9 cellular contexts compared by ENCODE assay signal in the genomic region with DNA sequence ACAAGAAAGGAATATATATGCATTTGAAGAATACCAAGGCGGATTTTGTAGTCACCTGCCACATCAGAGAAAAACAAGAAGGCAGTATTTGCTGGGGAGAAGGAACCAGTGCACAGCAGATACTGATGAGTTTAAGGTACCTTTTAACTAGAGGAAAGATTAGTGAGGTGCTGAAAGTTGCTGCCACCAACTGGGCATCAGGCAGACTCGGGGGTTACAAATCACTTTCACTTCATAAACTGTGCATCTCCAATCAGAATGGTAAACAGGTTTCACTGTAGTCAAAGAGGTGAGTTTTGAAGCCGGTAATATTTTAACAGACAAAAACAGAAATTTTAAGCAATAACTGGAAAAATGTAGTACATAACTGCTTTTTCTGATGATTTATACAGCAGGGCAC. TPM values are rescaled to one million over a fixed set of nuclear protein-coding genes. Genes with fewer than 3 reads are reported as not detected.
A peak's percentile ranks its signal among the peaks of the same experiment; 100 is the strongest.
DNase-seq lines count a peak whose midpoint lies in the region; ATAC-seq, FAIRE-seq and TF ChIP-seq lines count a peak whose summit lies in the region.
"Had no signal": no experiment of that assay in that cellular context is flagged by ENCODE, and none has a peak within 500 bp of the region (broad histone marks: within the 10 kb centered on the region; RNA-seq: fewer than 3 reads in every experiment).

No MANE protein-coding gene starts in this region.

- H3K36me3 ChIP-seq in GM06990 (ENCODE audit: control insufficient read depth, insufficient read depth, low read length) = no peaks in the 10 kb centered on the region
- no peaks in the 10 kb centered on the region for H3K36me3 ChIP-seq in K562 (ENCODE audit: control insufficient read depth, insufficient read depth, low read length)

- TF ChIP-seq CTCF in GM06990 (IDR thresholded peaks at IDR 0.05; ENCODE audit: insufficient read depth, low read length, poor library complexity, severe bottlenecking) = peak; percentile 58
- peak in 1 of 3 experiments; percentile 54; a peak in 2 of 6 replicates for TF ChIP-seq CTCF in K562 (IDR thresholded peaks at IDR 0.05 in 2 of 3, conservative IDR thresholded peaks at IDR 0.05 in 1 of 3; ENCODE audit: insufficient read depth in 2 of 3, low read depth in 1 of 3, low read length in 3 of 3)
- no peak for TF ChIP-seq CTCF in nephron (IDR thresholded peaks at IDR 0.05; ENCODE audit: unreplicated experiment in 3 of 3)

- intact Hi-C loops in K562 (cut with micrococcal nuclease) = loop anchor here (1.0 kb wide), 1 partner anchor 283 kb away; no protein-coding TSS in a partner anchor

- no peak for DNase-seq in GM06990 (ENCODE audit: extremely low read depth, insufficient read length)
- DNase-seq in KBM-7 = peak; percentile 6
- peak in 1 of 4 experiments; percentile 16 for DNase-seq in K562 (ENCODE audit: extremely low read depth in 1 of 4, low spot score in 3 of 4)
- DNase-seq in stimulated activated CD8-positive, alpha-beta memory T cell treated with anti-CD3 and anti-CD28 coated beads, Interleukin-4, amount 100 ng/mL, for 48 hours = no peak
- no peak for DNase-seq in activated naive CD4-positive, alpha-beta T cell treated with anti-CD3 and anti-CD28 coated beads, Interleukin-2, amount 50 U/mL, for 72 hours (ENCODE audit: low spot score in 2 of 2)
- DNase-seq in occipital lobe (lab: John Stamatoyannopoulos, UW) = no peak
- no peak for DNase-seq in GDM1 (lab: John Stamatoyannopoulos, UW)

- H3K36me3 Mint-ChIP-seq in nephron (ENCODE audit: low read depth) = peaks cover 14% of the 10 kb centered on the region
- H3K36me3 Mint-ChIP-seq in activated naive CD4-positive, alpha-beta T cell treated with anti-CD3 and anti-CD28 coated beads, Interleukin-2, amount 50 U/mL, for 72 hours = no peaks in the 10 kb centered on the region

- no peaks in the 10 kb centered on the region; a peak in 1 of 5 replicates for H3K4me1 ChIP-seq in K562 (replicated peaks in 1 of 2; ENCODE audit: control insufficient read depth in 2 of 2, insufficient read depth in 2 of 2, low read length in 2 of 2)

- peak overlapping the region in 1 of 3 experiments; percentile 23 for H3K27ac Mint-ChIP-seq in nephron
- no peak overlapping the region for H3K27ac Mint-ChIP-seq in activated naive CD4-positive, alpha-beta T cell treated with anti-CD3 and anti-CD28 coated beads, Interleukin-2, amount 50 U/mL, for 72 hours

- no peak overlapping the region for H3K9ac ChIP-seq in K562 (ENCODE audit: insufficient read depth in 1 of 2, low read depth in 2 of 2, low read length in 2 of 2)

- TF ChIP-seq POLR2A in K562 (conservative IDR thresholded peaks at IDR 0.05) = no peak

- ATAC-seq in K562 = peak; percentile 44; the same call in 1 of the 3 replicates
- ATAC-seq in activated naive CD4-positive, alpha-beta T cell treated with anti-CD3 and anti-CD28 coated beads, Interleukin-2, amount 50 U/mL, for 72 hours = no peak
- ATAC-seq: esophagus mucosa had no signal

- H3K27me3 Mint-ChIP-seq in nephron (ENCODE audit: low read depth) = no peaks in the 10 kb centered on the region

- no peak for TF ChIP-seq EP300 in K562 (IDR thresholded peaks at IDR 0.05; ENCODE audit: low read length)

- H3K27me3 ChIP-seq in GM06990 (replicated peaks; ENCODE audit: control insufficient read depth, insufficient read depth, low read length) (no peaks in the 10 kb centered on the region), K562 (ENCODE audit: control insufficient read depth in 2 of 2, insufficient read depth in 2 of 2, low read length in 2 of 2) (no peaks in the 10 kb centered on the region)

- no peak overlapping the region for H3K4me3 ChIP-seq in GM06990 (replicated peaks; ENCODE audit: low read depth, low read length)
- H3K4me3 ChIP-seq in K562 = no peak overlapping the region

- 33% methylated on average over 3 of the region's 3 CpGs for WGBS in K562 (ENCODE audit: insufficient coverage, low coverage, missing lambda C conversion rate)

- H3K4me1 Mint-ChIP-seq in nephron = peaks cover 27% of the 10 kb centered on the region

- CTCF ChIA-PET in K562 (lab: Yijun Ruan, JAX; ENCODE audit: low intra/inter-chr PET ratio) = interaction anchor here (0.6 kb wide), 1 partner anchor 284 kb away, joined by 3 read pairs; no protein-coding TSS in a partner anchor

- no peaks in the 10 kb centered on the region for H4K20me1 ChIP-seq in K562 (replicated peaks; ENCODE audit: control insufficient read depth, insufficient read depth, low read length)

- no peaks in the 10 kb centered on the region for H3K9me3 Mint-ChIP-seq in nephron
- no peaks in the 10 kb centered on the region for H3K9me3 Mint-ChIP-seq in activated naive CD4-positive, alpha-beta T cell treated with anti-CD3 and anti-CD28 coated beads, Interleukin-2, amount 50 U/mL, for 72 hours

- H3K4me3 Mint-ChIP-seq in nephron = peak overlapping the region; percentile 7 to 90 (median 41)

- no peaks in the 10 kb centered on the region for H3K79me2 ChIP-seq in K562 (ENCODE audit: control insufficient read depth, insufficient read depth, low read length)

- H2AFZ ChIP-seq in K562 (ENCODE audit: low read depth, low read length) = no peak overlapping the region

- POLR2A ChIA-PET in K562 (lab: Yijun Ruan, JAX) = no interaction called here

- in situ Hi-C loops in KBM-7 (cut with MboI; ENCODE audit: low pct_unique_long_range_greater_than_20kb, low sequenced_read_pairs) = no loop called here
- in situ Hi-C loops in K562 (cut with MboI) = no loop called here

- no peaks in the 10 kb centered on the region for H3K9me1 ChIP-seq in K562 (ENCODE audit: control insufficient read depth, insufficient read depth, low read length)

- no TSS peak for BruUV-seq in K562 (replicated peaks; lab: Mats Ljungman, UMichigan)

- no peak overlapping the region for H3K27ac ChIP-seq in K562 (ENCODE audit: extremely low read depth, low read depth, low read length)

- H3K9me3 ChIP-seq in K562 (replicated peaks; ENCODE audit: control insufficient read depth, insufficient read depth, low read depth, low read length) = no peaks in the 10 kb centered on the region

- no peak for FAIRE-seq in K562 (lab: Jason Lieb, UNC)

- peak; percentile 50 to 58 for TF ChIP-seq RAD21 in K562 (CRISPR knock-in tag; conservative IDR thresholded peaks at IDR 0.05 in 1 of 2, IDR thresholded peaks at IDR 0.05 in 1 of 2)

- H3K4me2 ChIP-seq in K562 (ENCODE audit: insufficient read depth, low read length) = no peak overlapping the region

TF ChIP-seq in K562, 482 proteins besides CTCF, POLR2A, EP300 and RAD21:
- TF ChIP-seq PCBP1 (IDR thresholded peaks at IDR 0.05; ENCODE audit: low read depth, low read length, poor library complexity, severe bottlenecking) = no peak
- TF ChIP-seq, protein P1, sequence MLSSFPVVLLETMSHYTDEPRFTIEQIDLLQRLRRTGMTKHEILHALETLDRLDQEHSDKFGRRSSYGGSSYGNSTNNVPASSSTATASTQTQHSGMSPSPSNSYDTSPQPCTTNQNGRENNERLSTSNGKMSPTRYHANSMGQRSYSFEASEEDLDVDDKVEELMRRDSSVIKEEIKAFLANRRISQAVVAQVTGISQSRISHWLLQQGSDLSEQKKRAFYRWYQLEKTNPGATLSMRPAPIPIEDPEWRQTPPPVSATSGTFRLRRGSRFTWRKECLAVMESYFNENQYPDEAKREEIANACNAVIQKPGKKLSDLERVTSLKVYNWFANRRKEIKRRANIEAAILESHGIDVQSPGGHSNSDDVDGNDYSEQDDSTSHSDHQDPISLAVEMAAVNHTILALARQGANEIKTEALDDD (IDR thresholded peaks at IDR 0.05) = peak; percentile 47; the same call in 1 of the 2 replicates
- TF ChIP-seq KAT2B (IDR thresholded peaks at IDR 0.05; ENCODE audit: low read depth, low read length) = no peak
- TF ChIP-seq MEIS2 (IDR thresholded peaks at IDR 0.05; ENCODE audit: partially characterized antibody) = peak; percentile 30
- TF ChIP-seq, protein P2, sequence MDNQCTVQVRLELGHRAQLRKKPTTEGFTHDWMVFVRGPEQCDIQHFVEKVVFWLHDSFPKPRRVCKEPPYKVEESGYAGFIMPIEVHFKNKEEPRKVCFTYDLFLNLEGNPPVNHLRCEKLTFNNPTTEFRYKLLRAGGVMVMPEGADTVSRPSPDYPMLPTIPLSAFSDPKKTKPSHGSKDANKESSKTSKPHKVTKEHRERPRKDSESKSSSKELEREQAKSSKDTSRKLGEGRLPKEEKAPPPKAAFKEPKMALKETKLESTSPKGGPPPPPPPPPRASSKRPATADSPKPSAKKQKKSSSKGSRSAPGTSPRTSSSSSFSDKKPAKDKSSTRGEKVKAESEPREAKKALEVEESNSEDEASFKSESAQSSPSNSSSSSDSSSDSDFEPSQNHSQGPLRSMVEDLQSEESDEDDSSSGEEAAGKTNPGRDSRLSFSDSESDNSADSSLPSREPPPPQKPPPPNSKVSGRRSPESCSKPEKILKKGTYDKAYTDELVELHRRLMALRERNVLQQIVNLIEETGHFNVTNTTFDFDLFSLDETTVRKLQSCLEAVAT (IDR thresholded peaks at IDR 0.05) = no peak

RNA-seq across cellular contexts. Expression of a gene that starts 4.1 kb away (rescaled TPM):
- total RNA-seq in K562 (2011; cell fraction: chromatin; rRNA removed; ENCODE audit: low replicate concordance) = 1.00 and 3.4 TPM in 2 replicates
- total RNA-seq in K562 (2011; cell fraction: nucleolus; rRNA removed) = 0.50 and 0.79 TPM in 2 replicates
- total RNA-seq in K562 (2011; cell fraction: nucleoplasm; rRNA removed) = 1.3 and 2.4 TPM in 2 replicates
- total RNA-seq in K562 (2014; rRNA removed) = 0.41 TPM in 2 replicates
- 0.89 and 1.2 TPM in 2 replicates for total RNA-seq in K562 (2014; rRNA removed; fragmentation: Illumina TruSeq; extraction: Trizol)
- 0.83 and 1.1 TPM in 2 replicates for total RNA-seq in K562 (2015; rRNA removed; fragmentation: Illumina TruSeq; extraction: Trizol)
- 0.86 and 1.0 TPM in 2 replicates for total RNA-seq in K562 (2021)
- polyA plus RNA-seq in K562 (2011; rRNA removed) = 0.31 and 0.77 TPM in 2 replicates
- polyA plus RNA-seq in K562 (2011; cell fraction: cytosol; rRNA removed) = 0.12 and 0.59 TPM in 2 replicates
- polyA plus RNA-seq in K562 (2011; cell fraction: nucleus; rRNA removed) = 0.98 and 2.2 TPM in 2 replicates
- 0.27 and 0.32 TPM in 2 replicates for polyA plus RNA-seq in K562 (2012)
- 0.48 and 0.76 TPM in 2 replicates for polyA plus RNA-seq in K562 (2014; fragmentation: Illumina TruSeq; extraction: Trizol)
- polyA plus RNA-seq in K562 (2014; fragmentation: Nextera tagmentation; extraction: Ambion mirVana) = under 1 TPM; 0.15 to 0.32 TPM
- 0.60 and 1.0 TPM in 2 replicates for polyA plus RNA-seq in K562 (2014; rRNA removed)
- polyA minus RNA-seq in K562 (2011; rRNA and poly(A)+ RNA removed) = 1.5 and 2.1 TPM in 2 replicates
- 0.18 and 0.29 TPM in 2 replicates for polyA minus RNA-seq in K562 (2011; cell fraction: cytosol; rRNA and poly(A)+ RNA removed)
- polyA minus RNA-seq in K562 (2011; cell fraction: nucleus; rRNA and poly(A)+ RNA removed) = 1.5 and 4.7 TPM in 2 replicates
- total RNA-seq in activated naive CD4-positive, alpha-beta T cell treated with anti-CD3 and anti-CD28 coated beads, Interleukin-2, amount 50 U/mL, for 72 hours = 1 to 10 TPM in 1 of 2 donors, under 1 TPM in 1; 0.52 to 1.4 TPM
- 27.9 TPM for total RNA-seq in occipital lobe
